In genomic region chr14:54169254-54169924, GRCh38 we compare ENCODE assay signal across 13 cellular contexts.
DNase-seq lines count a peak whose midpoint lies in the region; ATAC-seq, FAIRE-seq and TF ChIP-seq lines count a peak whose summit lies in the region.
"Had no signal": no experiment of that assay in that cellular context is flagged by ENCODE, and none has a peak within 500 bp of the region (broad histone marks: within the 10 kb centered on the region; RNA-seq: fewer than 3 reads in every experiment).

No MANE protein-coding gene starts in this region.

- FAIRE-seq in HepG2 (lab: Jason Lieb, UNC) (no peak), urothelium cell line (lab: Jason Lieb, UNC) (peak; percentile 89)
- FAIRE-seq: endometrium had no signal

- peaks cover 0 to 4% (median 1%) of the 10 kb centered on the region in 4 donors for H3K4me1 ChIP-seq in liver (ENCODE audit: control insufficient read depth in 4 of 4, insufficient read depth in 4 of 4, low read length in 3 of 4)
- H3K4me1 ChIP-seq in HepG2 (ENCODE audit: insufficient read depth, low read length), result peaks cover 15% of the 10 kb centered on the region
- peaks cover 0 to 35% of the 10 kb centered on the region in 2 donors for H3K4me1 ChIP-seq in ascending aorta
- H3K4me1 ChIP-seq in tibial artery, result peaks cover 0 to 37% (median 18%) of the 10 kb centered on the region in 4 donors

- no peaks in the 10 kb centered on the region for H3K9me3 ChIP-seq in liver (ENCODE audit: control insufficient read depth in 4 of 4, low read length in 3 of 4)
- no peaks in the 10 kb centered on the region for H3K9me3 ChIP-seq in HepG2 (ENCODE audit: low read length)
- H3K9me3 ChIP-seq in ascending aorta, result no peaks in the 10 kb centered on the region
- H3K9me3 ChIP-seq in tibial artery, result no peaks in the 10 kb centered on the region
- H3K9me3 ChIP-seq: spleen had no signal

- TF ChIP-seq POLR2A in HepG2 (IDR thresholded peaks at IDR 0.05; ENCODE audit: insufficient read depth in 1 of 2, low read depth in 2 of 2, low read length in 2 of 2), result no peak

- H3K36me3 ChIP-seq in liver (ENCODE audit: control insufficient read depth in 4 of 4, insufficient read depth in 3 of 4, low read depth in 1 of 4, low read length in 3 of 4) (no peaks in the 10 kb centered on the region), HepG2 (replicated peaks in 1 of 2; ENCODE audit: control insufficient read depth in 1 of 2, insufficient read depth in 2 of 2, low read length in 2 of 2) (no peaks in the 10 kb centered on the region), ascending aorta (no peaks in the 10 kb centered on the region), tibial artery (no peaks in the 10 kb centered on the region)
- H3K36me3 ChIP-seq: spleen had no signal

- DNase-seq in HepG2 (ENCODE audit: low spot score), result no peak
- peak; percentile 25 to 80 for DNase-seq in NCI-H524 (lab: John Stamatoyannopoulos, UW)
- DNase-seq in fibroblast of the aortic adventitia (ENCODE audit: low read depth), result peak; percentile 37
- DNase-seq in urothelium cell line (ENCODE audit: low spot score), result peak; percentile 79
- no peak for DNase-seq in ascending aorta (ENCODE audit: low spot score in 2 of 2)
- DNase-seq in tibial artery, result no peak
- DNase-seq: natural killer cell, NCI-H1105, NCI-H748 treated with DMSO at 0.1 percent for 48 hours, spleen had no signal

- H3K4me2 ChIP-seq in HepG2 (ENCODE audit: low read depth, low read length), result no peak overlapping the region

- no peak for TF ChIP-seq EP300 in HepG2 (IDR thresholded peaks at IDR 0.05; ENCODE audit: low read depth in 2 of 2, low read length in 2 of 2)
- TF ChIP-seq EP300 in HepG2 (CRISPR knock-in tag; IDR thresholded peaks at IDR 0.05; ENCODE audit: borderline replicate concordance), result no peak

- in situ Hi-C loops in HepG2 (cut with HindIII; ENCODE audit: extremely low pct_ligation_motif_present, low pct_unique_long_range_greater_than_20kb), result no loop called here

- H3K4me3 ChIP-seq in liver (ENCODE audit: low read depth in 1 of 3, low read length in 3 of 3) (no peak overlapping the region), HepG2 (replicated peaks in 1 of 3; ENCODE audit: insufficient read depth in 1 of 3, low read depth in 2 of 3, low read length in 3 of 3) (no peak overlapping the region), fibroblast of the aortic adventitia (ENCODE audit: low read depth, low read length) (no peak overlapping the region), ascending aorta (no peak overlapping the region), tibial artery (no peak overlapping the region)
- H3K4me3 ChIP-seq: spleen had no signal

- WGBS in liver, result 60% methylated on average over 4 of the region's 4 CpGs
- WGBS in HepG2 (ENCODE audit: low lambda C conversion rate), result 99% methylated on average over 4 of the region's 4 CpGs

- TF ChIP-seq CTCF in liver (IDR thresholded peaks at IDR 0.05; ENCODE audit: low read depth, low read length, missing input control), result no peak
- no peak for TF ChIP-seq CTCF in HepG2 (CRISPR knock-in tag; IDR thresholded peaks at IDR 0.05)
- TF ChIP-seq CTCF in fibroblast of the aortic adventitia (IDR thresholded peaks at IDR 0.05; ENCODE audit: insufficient read depth, low read length), result no peak
- TF ChIP-seq CTCF in ascending aorta (IDR thresholded peaks at IDR 0.05), result no peak
- TF ChIP-seq CTCF in tibial artery (IDR thresholded peaks at IDR 0.05), result no peak

- H4K20me1 ChIP-seq in HepG2 (ENCODE audit: insufficient read depth, low read length), result no peaks in the 10 kb centered on the region

- ATAC-seq in HepG2 (no peak), GM19467 (IDR thresholded peaks at IDR 0.05; ENCODE audit: unreplicated experiment) (no peak)
- ATAC-seq: natural killer cell had no signal

- H3K27ac ChIP-seq in liver (ENCODE audit: low read depth in 1 of 2, low read length in 2 of 2) (no peak overlapping the region), HepG2 (ENCODE audit: extremely low read length, insufficient read depth, low read length) (no peak overlapping the region), ascending aorta (no peak overlapping the region), tibial artery (no peak overlapping the region)

- intact Hi-C loops in HepG2 (cut with micrococcal nuclease; ENCODE audit: unreplicated experiment), result no loop called here
- intact Hi-C loops in ascending aorta (cut with DNase I), result no loop called here
- intact Hi-C loops in tibial artery (cut with DNase I; ENCODE audit: low total_unique reads), result no loop called here

- no peaks in the 10 kb centered on the region for H3K27me3 ChIP-seq in liver (ENCODE audit: control insufficient read depth in 4 of 4, insufficient read depth in 4 of 4, low read length in 3 of 4)
- no peaks in the 10 kb centered on the region for H3K27me3 ChIP-seq in HepG2 (ENCODE audit: control insufficient read depth in 1 of 2, insufficient read depth in 2 of 2, low read length in 2 of 2)
- no peaks in the 10 kb centered on the region for H3K27me3 ChIP-seq in ascending aorta
- H3K27me3 ChIP-seq in tibial artery, result no peaks in the 10 kb centered on the region

- no peak overlapping the region for H3K9ac ChIP-seq in liver (ENCODE audit: low read depth in 1 of 2, low read length in 2 of 2)
- H3K9ac ChIP-seq in HepG2 (ENCODE audit: insufficient read depth, low read depth, low read length), result no peak overlapping the region

- H2AFZ ChIP-seq in HepG2 (ENCODE audit: low read length), result no peak overlapping the region

- CTCF ChIA-PET in HepG2 (lab: Yijun Ruan, JAX; ENCODE audit: low intra/inter-chr PET ratio, low total read pairs), result no interaction called here

- no TSS peak for BruUV-seq in HepG2 (replicated peaks; lab: Mats Ljungman, UMichigan)

- H3K79me2 ChIP-seq in HepG2 (ENCODE audit: insufficient read depth, low read length), result no peaks in the 10 kb centered on the region

- POLR2A ChIA-PET in HepG2 (lab: Yijun Ruan, JAX), result no interaction called here

- TF ChIP-seq RAD21 in liver (IDR thresholded peaks at IDR 0.05) (no peak), HepG2 (CRISPR knock-in tag; IDR thresholded peaks at IDR 0.05) (no peak)

TF ChIP-seq in liver, 16 proteins besides CTCF, POLR2A, EP300 and RAD21 (continues in another document):
- peak; percentile 15 for TF ChIP-seq SP1 (IDR thresholded peaks at IDR 0.05)
- TF ChIP-seq EGR1 (IDR thresholded peaks at IDR 0.05; ENCODE audit: low read depth in 2 of 2), result no peak
- TF ChIP-seq, protein P1, sequence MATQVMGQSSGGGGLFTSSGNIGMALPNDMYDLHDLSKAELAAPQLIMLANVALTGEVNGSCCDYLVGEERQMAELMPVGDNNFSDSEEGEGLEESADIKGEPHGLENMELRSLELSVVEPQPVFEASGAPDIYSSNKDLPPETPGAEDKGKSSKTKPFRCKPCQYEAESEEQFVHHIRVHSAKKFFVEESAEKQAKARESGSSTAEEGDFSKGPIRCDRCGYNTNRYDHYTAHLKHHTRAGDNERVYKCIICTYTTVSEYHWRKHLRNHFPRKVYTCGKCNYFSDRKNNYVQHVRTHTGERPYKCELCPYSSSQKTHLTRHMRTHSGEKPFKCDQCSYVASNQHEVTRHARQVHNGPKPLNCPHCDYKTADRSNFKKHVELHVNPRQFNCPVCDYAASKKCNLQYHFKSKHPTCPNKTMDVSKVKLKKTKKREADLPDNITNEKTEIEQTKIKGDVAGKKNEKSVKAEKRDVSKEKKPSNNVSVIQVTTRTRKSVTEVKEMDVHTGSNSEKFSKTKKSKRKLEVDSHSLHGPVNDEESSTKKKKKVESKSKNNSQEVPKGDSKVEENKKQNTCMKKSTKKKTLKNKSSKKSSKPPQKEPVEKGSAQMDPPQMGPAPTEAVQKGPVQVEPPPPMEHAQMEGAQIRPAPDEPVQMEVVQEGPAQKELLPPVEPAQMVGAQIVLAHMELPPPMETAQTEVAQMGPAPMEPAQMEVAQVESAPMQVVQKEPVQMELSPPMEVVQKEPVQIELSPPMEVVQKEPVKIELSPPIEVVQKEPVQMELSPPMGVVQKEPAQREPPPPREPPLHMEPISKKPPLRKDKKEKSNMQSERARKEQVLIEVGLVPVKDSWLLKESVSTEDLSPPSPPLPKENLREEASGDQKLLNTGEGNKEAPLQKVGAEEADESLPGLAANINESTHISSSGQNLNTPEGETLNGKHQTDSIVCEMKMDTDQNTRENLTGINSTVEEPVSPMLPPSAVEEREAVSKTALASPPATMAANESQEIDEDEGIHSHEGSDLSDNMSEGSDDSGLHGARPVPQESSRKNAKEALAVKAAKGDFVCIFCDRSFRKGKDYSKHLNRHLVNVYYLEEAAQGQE (IDR thresholded peaks at IDR 0.05), result no peak
- TF ChIP-seq GABPA (IDR thresholded peaks at IDR 0.05 in 1 of 2, conservative IDR thresholded peaks at IDR 0.05 in 1 of 2), result no peak
- TF ChIP-seq YY1 (IDR thresholded peaks at IDR 0.05), result no peak
- TF ChIP-seq HNF4G (IDR thresholded peaks at IDR 0.05), result no peak

TF ChIP-seq in HepG2, 621 proteins besides CTCF, POLR2A, EP300 and RAD21 (continues in another document):
- TF ChIP-seq SIN3B (IDR thresholded peaks at IDR 0.05; ENCODE audit: low read length), result no peak
- no peak for TF ChIP-seq IKZF1 (IDR thresholded peaks at IDR 0.05)
- TF ChIP-seq ZNF274 (CRISPR knock-in tag; IDR thresholded peaks at IDR 0.05), result no peak
- TF ChIP-seq ATF6 (CRISPR knock-in tag; conservative IDR thresholded peaks at IDR 0.05), result no peak
- no peak for TF ChIP-seq HMG20B (CRISPR knock-in tag; conservative IDR thresholded peaks at IDR 0.05)
- TF ChIP-seq ZNF383 (CRISPR knock-in tag; IDR thresholded peaks at IDR 0.05; ENCODE audit: borderline replicate concordance), result no peak

Comparison
In these comparisons a context has a peak if more than half of its experiments do, and no peak if none do; other contexts are left out.
1. DNase-seq: peak in NCI-H524 (2 of 2), fibroblast of the aortic adventitia (single experiment) and urothelium cell line (single experiment); none in HepG2 (single experiment), ascending aorta (0 of 2) and tibial artery (0 of 2).